ENCODE assay signal across 29 cellular contexts in the genomic region with DNA sequence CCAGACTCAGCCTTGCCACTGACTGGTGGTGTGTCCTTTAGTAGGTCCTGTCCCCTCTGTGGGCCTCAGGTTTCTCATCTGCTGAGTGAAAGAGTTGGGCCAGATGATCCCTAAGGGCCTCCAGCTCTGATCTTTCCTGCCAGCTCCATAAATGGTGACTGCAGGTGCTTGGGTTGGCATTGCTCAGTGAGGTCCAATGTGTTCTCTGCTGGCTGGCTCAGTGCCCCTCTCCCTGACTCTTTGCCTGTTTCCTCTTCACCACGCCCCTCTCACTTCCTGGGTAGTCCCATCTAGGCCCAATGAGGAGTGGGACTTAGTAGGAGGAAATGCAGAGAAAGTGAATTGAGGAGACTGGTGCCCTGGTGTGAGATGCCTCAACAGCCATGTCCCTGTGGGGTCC. TPM values are rescaled to one million over a fixed set of nuclear protein-coding genes. Genes with fewer than 3 reads are reported as not detected.
A peak's percentile ranks its signal among the peaks of the same experiment; 100 is the strongest.
DNase-seq lines count a peak whose midpoint lies in the region; ATAC-seq, FAIRE-seq and TF ChIP-seq lines count a peak whose summit lies in the region.
"Had no signal": no experiment of that assay in that cellular context is flagged by ENCODE, and none has a peak within 500 bp of the region (broad histone marks: within the 10 kb centered on the region; RNA-seq: fewer than 3 reads in every experiment).

No MANE protein-coding gene starts in this region.

- H3K27ac ChIP-seq in BLaER1 (peak overlapping the region; percentile 14), HEK293 (ENCODE audit: extremely low read depth, low read depth, low read length) (no peak overlapping the region), ascending aorta (peak overlapping the region; percentile 39 to 76), prostate gland (no peak overlapping the region), stomach (no peak overlapping the region)
- H3K27ac ChIP-seq: A549, C4-2B, PC-9 had no signal

- TF ChIP-seq POLR2A in prostate gland (IDR thresholded peaks at IDR 0.05) (no peak), stomach (IDR thresholded peaks at IDR 0.05) (no peak)

- no peak for TF ChIP-seq EP300 in stomach (IDR thresholded peaks at IDR 0.05)

- peak; percentile 76 for ATAC-seq in left ventricle myocardium superior
- ATAC-seq: A549; CD8-positive, alpha-beta T cell had no signal

- H3K36me3 ChIP-seq in BLaER1 (peaks cover 54% of the 10 kb centered on the region), HEK293 (ENCODE audit: control insufficient read depth in 2 of 2, insufficient read depth in 1 of 2, low read length in 2 of 2) (no peaks in the 10 kb centered on the region), ascending aorta (peaks cover 35 to 59% of the 10 kb centered on the region in 2 donors), prostate gland (no peaks in the 10 kb centered on the region), stomach (no peaks in the 10 kb centered on the region)

- TF ChIP-seq CTCF in HEK293 (tag by site-specific recombination; IDR thresholded peaks at IDR 0.05) (no peak), ascending aorta (IDR thresholded peaks at IDR 0.05) (no peak), prostate gland (IDR thresholded peaks at IDR 0.05) (no peak), D721Med (IDR thresholded peaks at IDR 0.05; ENCODE audit: insufficient read depth, missing control alignments) (no peak), stomach (IDR thresholded peaks at IDR 0.05) (no peak)

- H3K27me3 ChIP-seq in BLaER1 (no peaks in the 10 kb centered on the region), ascending aorta (no peaks in the 10 kb centered on the region), prostate gland (replicated peaks; ENCODE audit: insufficient read depth) (no peaks in the 10 kb centered on the region), stomach (no peaks in the 10 kb centered on the region)

- DNase-seq in ascending aorta (ENCODE audit: low spot score in 2 of 2): no peak
- DNase-seq in left ventricle myocardium superior: peak; percentile 46
- no peak for DNase-seq in prostate gland (ENCODE audit: low spot score)
- DNase-seq in D721Med (ENCODE audit: insufficient read length, low spot score): no peak
- no peak for DNase-seq in stomach
- DNase-seq: AML-193; Caco-2; CD8-positive, alpha-beta T cell; GF-D8; HCEC 1CT; IMR-90; KG1; NCI-H1092; NCI-H1417 treated with DMSO at 0.1 percent for 48 hours; NCI-H1694 treated with DMSO at 0.1 percent for 48 hours; NCI-H2171 treated with DMSO at 0.1 percent for 48 hours; NCI-H345; NCI-H524; NCI-H748 treated with DMSO at 0.1 percent for 48 hours; NK-92 treated with Interleukin-12 subunit alpha and Interleukin-12 subunit beta, amount 100 ng/mL, for 24 hours; PC-9; SHP77 treated with DMSO at 0.1 percent for 48 hours had no signal

- POLR2A ChIA-PET in HEK293 (lab: Yijun Ruan, JAX): no interaction called here

- H3K9me3 ChIP-seq in BLaER1 (no peaks in the 10 kb centered on the region), HEK293 (ENCODE audit: control insufficient read depth, insufficient read depth, low read depth, low read length) (no peaks in the 10 kb centered on the region), ascending aorta (no peaks in the 10 kb centered on the region), prostate gland (no peaks in the 10 kb centered on the region), stomach (no peaks in the 10 kb centered on the region)
- H3K9me3 ChIP-seq: A549, Caco-2 had no signal

- FAIRE-seq in D721Med (lab: Jason Lieb, UNC): no peak
- FAIRE-seq: A549, GM12891, GM19239, H1 had no signal

- H3K4me3 ChIP-seq in BLaER1 (no peak overlapping the region), HEK293 (ENCODE audit: low read depth, low read length) (no peak overlapping the region), ascending aorta (no peak overlapping the region), prostate gland (no peak overlapping the region), stomach (no peak overlapping the region)
- H3K4me3 ChIP-seq: A549, PC-9 had no signal

- peak overlapping the region; percentile 64 for H3K4me2 ChIP-seq in BLaER1
- H3K4me2 ChIP-seq: A549, PC-9 had no signal

- CTCF ChIA-PET in HEK293 (lab: Yijun Ruan, JAX): interaction anchor here (0.7 to 2.5 kb wide), 7 partner anchors 8 to 105 kb away, joined by 3 to 13 read pairs (median 4); no protein-coding TSS in a partner anchor

- intact Hi-C loops in ascending aorta (cut with DNase I): no loop called here
- intact Hi-C loops in left ventricle myocardium superior (cut with micrococcal nuclease): no loop called here
- intact Hi-C loops in prostate gland (cut with DNase I): no loop called here
- intact Hi-C loops in stomach (cut with DNase I; ENCODE audit: low total_unique reads): loop anchor here (5.0 to 10.0 kb wide), 2 partner anchors 60 to 108 kb away; no protein-coding TSS in a partner anchor

- peaks cover 76% of the 10 kb centered on the region for H3K4me1 ChIP-seq in BLaER1
- no peaks in the 10 kb centered on the region for H3K4me1 ChIP-seq in HEK293 (ENCODE audit: control insufficient read depth, insufficient read depth, low read length)
- peaks cover 3 to 16% of the 10 kb centered on the region in 2 donors for H3K4me1 ChIP-seq in ascending aorta
- H3K4me1 ChIP-seq in prostate gland (replicated peaks): no peaks in the 10 kb centered on the region
- no peaks in the 10 kb centered on the region for H3K4me1 ChIP-seq in stomach
- H3K4me1 ChIP-seq: A549, Caco-2 had no signal

- WGBS in prostate gland: 30% methylated on average over 1 of the region's 1 CpG
- 38 to 57% (median 54%) methylated on average over 1 of the region's 1 CpG for WGBS in stomach, 5 donors

- no peaks in the 10 kb centered on the region for H4K20me1 ChIP-seq in BLaER1

- 0 out of 2 replicates have a peak overlapping the region, but pooled peaks have one; percentile 47 for H3K9ac ChIP-seq in BLaER1

TF ChIP-seq in HEK293, 187 proteins besides CTCF, POLR2A, EP300 and RAD21:
- TF ChIP-seq ZBTB17 (tag by site-specific recombination; IDR thresholded peaks at IDR 0.05) (no peak), ZBTB48 (tag by site-specific recombination; IDR thresholded peaks at IDR 0.05) (0 out of 2 replicates have a peak, but pooled peaks have one; percentile 20)
TF ChIP-seq in HEK293: peak in this region for 1.

RNA-seq across cellular contexts. Expression of a gene that starts 36.6 kb away (rescaled TPM):
- total RNA-seq in ascending aorta: not detected
- total RNA-seq in left ventricle myocardium superior: 13.0 TPM
- total RNA-seq in prostate gland: 10 to 100 TPM in 1 of 2 donors, 1 to 10 TPM in 1; 6.8 to 15.1 TPM
- 10 to 100 TPM in 1 of 5 donors, 1 to 10 TPM in 3, not detected in 1; 1.0 to 12.3 (median 7.2) TPM for total RNA-seq in stomach
- polyA plus RNA-seq in stomach: 10 to 100 TPM in 2 of 3 donors, 1 to 10 TPM in 1; 5.2 to 18.1 (median 11.6) TPM

RNA-seq across cellular contexts. Expression of a gene that starts 43.3 kb away (rescaled TPM):
- total RNA-seq in ascending aorta (404 TPM), left ventricle myocardium superior (667 TPM), prostate gland (100 to 1,000 TPM; 116 to 179 TPM), stomach (100 to 1,000 TPM in 4 of 5 donors, 10 to 100 TPM in 1; 76.5 to 352 (median 131) TPM)
- polyA plus RNA-seq in stomach: 10 to 100 TPM in 2 of 3 donors, 1 to 10 TPM in 1; 9.7 to 12.1 (median 11.2) TPM

Comparison
In these comparisons a context has a peak if more than half of its experiments do, and no peak if none do; other contexts are left out.
1. H3K27ac ChIP-seq: peak in BLaER1 (single experiment) and ascending aorta (2 of 2); none in HEK293 (single experiment), prostate gland (0 of 2) and stomach (0 of 5).